In the genomic region with DNA sequence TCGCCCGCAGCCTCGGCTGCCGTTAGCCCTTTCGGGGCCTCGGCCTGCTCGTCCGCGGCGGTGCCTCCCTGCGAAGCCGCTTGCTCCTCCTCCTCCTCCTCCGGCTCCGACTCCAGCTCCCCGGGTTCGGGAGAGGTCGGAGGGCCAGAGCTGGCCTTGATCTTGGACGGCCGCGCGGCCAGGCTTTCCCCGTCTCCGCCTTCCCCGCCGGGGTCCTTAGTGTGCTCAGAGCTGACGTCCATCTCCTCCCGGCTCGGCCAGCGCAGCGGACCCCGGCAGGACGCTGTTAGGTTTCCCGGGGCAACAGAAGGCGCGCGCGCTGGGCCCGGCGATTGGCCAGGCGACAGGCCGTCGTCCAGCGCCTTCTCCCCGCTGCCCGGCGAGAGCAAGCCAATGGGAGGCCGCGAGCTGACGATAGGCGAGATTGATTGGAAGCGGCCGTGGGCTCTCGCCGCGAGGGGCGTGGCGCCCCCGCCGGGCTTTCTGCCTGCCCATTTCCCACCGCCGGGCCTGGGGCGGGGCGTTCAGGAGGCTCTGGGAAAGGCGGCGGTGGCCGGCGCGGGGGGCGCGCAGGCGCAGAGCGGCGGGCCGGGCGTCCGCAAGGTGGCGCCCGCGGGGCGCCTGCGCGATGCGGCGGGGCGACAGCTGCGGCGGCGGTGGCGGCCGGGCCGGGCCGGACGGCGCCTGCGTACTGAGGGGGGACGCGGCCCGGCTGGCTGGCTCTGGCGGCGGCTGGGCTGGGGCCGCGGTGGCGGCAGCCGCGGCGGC, we compare ENCODE assay signal across 1 cellular context.
TF ChIP-seq lines count a peak whose summit lies in the region.

Gene TADA2B, plus strand, starts transcription at position 676 of the 768 bp plus-strand sequence. CDS start 208 bp downstream, outside the sequence.

TF ChIP-seq in HepG2, 621 proteins besides CTCF, POLR2A, EP300 and RAD21 (continued from another document and continues in another):
- TF ChIP-seq EED (CRISPR knock-in tag; IDR thresholded peaks at IDR 0.05) (peak; percentile 45; the same call in 1 of the 2 replicates), SYNCRIP (IDR thresholded peaks at IDR 0.05; ENCODE audit: insufficient read depth, low read depth, low read length) (no peak), USF2 (IDR thresholded peaks at IDR 0.05; ENCODE audit: low read depth, low read length) (no peak), USF2 (CRISPR knock-in tag; IDR thresholded peaks at IDR 0.05; ENCODE audit: borderline replicate concordance) (no peak; the same call in 1 of the 2 replicates), SETDB1 (CRISPR knock-in tag; IDR thresholded peaks at IDR 0.05; ENCODE audit: borderline replicate concordance) (no peak), E2F5 (CRISPR knock-in tag; conservative IDR thresholded peaks at IDR 0.05) (peak; percentile 44; the same call in 1 of the 2 replicates), ZNF354B (CRISPR knock-in tag; IDR thresholded peaks at IDR 0.05) (no peak), PAX8 (CRISPR knock-in tag; IDR thresholded peaks at IDR 0.05; ENCODE audit: borderline replicate concordance) (no peak), RARA (CRISPR knock-in tag; IDR thresholded peaks at IDR 0.05) (no peak), YEATS4 (CRISPR knock-in tag; IDR thresholded peaks at IDR 0.05; ENCODE audit: borderline replicate concordance) (0 out of 2 replicates have a peak, but pooled peaks have one; percentile 2), ZBTB14 (CRISPR knock-in tag; IDR thresholded peaks at IDR 0.05) (no peak), ZFY (CRISPR knock-in tag; IDR thresholded peaks at IDR 0.05) (peak; percentile 59; the same call in 1 of the 2 replicates), SP5 (CRISPR knock-in tag; IDR thresholded peaks at IDR 0.05; ENCODE audit: borderline replicate concordance, low read depth) (peak; percentile 16; the same call in 1 of the 2 replicates), CC2D1A (CRISPR knock-in tag; IDR thresholded peaks at IDR 0.05) (no peak), DRAP1 (CRISPR knock-in tag; IDR thresholded peaks at IDR 0.05) (no peak; the same call in 1 of the 2 replicates), U2AF1 (optimal IDR thresholded peaks at IDR 0.05; ENCODE audit: low read depth, low read length) (no peak), HNRNPK (IDR thresholded peaks at IDR 0.05; ENCODE audit: low read depth, low read length, poor library complexity, severe bottlenecking) (no peak), WIZ (CRISPR knock-in tag; IDR thresholded peaks at IDR 0.05) (no peak), PCBP2 (optimal IDR thresholded peaks at IDR 0.05; ENCODE audit: low read depth, low read length, poor library complexity, severe bottlenecking) (no peak), POLR2AphosphoS5 (IDR thresholded peaks at IDR 0.05; ENCODE audit: low read depth, low read length) (no peak), PRPF4 (IDR thresholded peaks at IDR 0.05; ENCODE audit: low read depth, low read length, poor library complexity, severe bottlenecking) (no peak), KAT8 (CRISPR knock-in tag; IDR thresholded peaks at IDR 0.05) (peak; percentile 42; the same call in 1 of the 2 replicates), GMEB1 (CRISPR knock-in tag; IDR thresholded peaks at IDR 0.05; ENCODE audit: borderline replicate concordance) (peak; percentile 73; the same call in 1 of the 2 replicates), ZNF496 (CRISPR knock-in tag; IDR thresholded peaks at IDR 0.05; ENCODE audit: insufficient replicate concordance) (no peak), GLI4 (CRISPR knock-in tag; IDR thresholded peaks at IDR 0.05; ENCODE audit: borderline replicate concordance) (no peak), ZFX (CRISPR knock-in tag; IDR thresholded peaks at IDR 0.05; ENCODE audit: low read depth) (peak; percentile 56), DDIT3 (CRISPR knock-in tag; IDR thresholded peaks at IDR 0.05) (no peak), ZNF3 (CRISPR knock-in tag; IDR thresholded peaks at IDR 0.05) (no peak), ZNF567 (CRISPR knock-in tag; IDR thresholded peaks at IDR 0.05; ENCODE audit: borderline replicate concordance) (no peak), MED13 (CRISPR knock-in tag; IDR thresholded peaks at IDR 0.05) (no peak), AKAP8 (CRISPR knock-in tag; IDR thresholded peaks at IDR 0.05) (no peak), ZNF30 (CRISPR knock-in tag; IDR thresholded peaks at IDR 0.05) (no peak), CEBPB (IDR thresholded peaks at IDR 0.05; ENCODE audit: borderline replicate concordance, low read depth, low read length) (no peak)
- TF ChIP-seq, protein P1, sequence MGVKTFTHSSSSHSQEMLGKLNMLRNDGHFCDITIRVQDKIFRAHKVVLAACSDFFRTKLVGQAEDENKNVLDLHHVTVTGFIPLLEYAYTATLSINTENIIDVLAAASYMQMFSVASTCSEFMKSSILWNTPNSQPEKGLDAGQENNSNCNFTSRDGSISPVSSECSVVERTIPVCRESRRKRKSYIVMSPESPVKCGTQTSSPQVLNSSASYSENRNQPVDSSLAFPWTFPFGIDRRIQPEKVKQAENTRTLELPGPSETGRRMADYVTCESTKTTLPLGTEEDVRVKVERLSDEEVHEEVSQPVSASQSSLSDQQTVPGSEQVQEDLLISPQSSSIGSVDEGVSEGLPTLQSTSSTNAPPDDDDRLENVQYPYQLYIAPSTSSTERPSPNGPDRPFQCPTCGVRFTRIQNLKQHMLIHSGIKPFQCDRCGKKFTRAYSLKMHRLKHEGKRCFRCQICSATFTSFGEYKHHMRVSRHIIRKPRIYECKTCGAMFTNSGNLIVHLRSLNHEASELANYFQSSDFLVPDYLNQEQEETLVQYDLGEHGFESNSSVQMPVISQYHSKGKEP (CRISPR knock-in tag; IDR thresholded peaks at IDR 0.05) = no peak
- TF ChIP-seq, protein P2, sequence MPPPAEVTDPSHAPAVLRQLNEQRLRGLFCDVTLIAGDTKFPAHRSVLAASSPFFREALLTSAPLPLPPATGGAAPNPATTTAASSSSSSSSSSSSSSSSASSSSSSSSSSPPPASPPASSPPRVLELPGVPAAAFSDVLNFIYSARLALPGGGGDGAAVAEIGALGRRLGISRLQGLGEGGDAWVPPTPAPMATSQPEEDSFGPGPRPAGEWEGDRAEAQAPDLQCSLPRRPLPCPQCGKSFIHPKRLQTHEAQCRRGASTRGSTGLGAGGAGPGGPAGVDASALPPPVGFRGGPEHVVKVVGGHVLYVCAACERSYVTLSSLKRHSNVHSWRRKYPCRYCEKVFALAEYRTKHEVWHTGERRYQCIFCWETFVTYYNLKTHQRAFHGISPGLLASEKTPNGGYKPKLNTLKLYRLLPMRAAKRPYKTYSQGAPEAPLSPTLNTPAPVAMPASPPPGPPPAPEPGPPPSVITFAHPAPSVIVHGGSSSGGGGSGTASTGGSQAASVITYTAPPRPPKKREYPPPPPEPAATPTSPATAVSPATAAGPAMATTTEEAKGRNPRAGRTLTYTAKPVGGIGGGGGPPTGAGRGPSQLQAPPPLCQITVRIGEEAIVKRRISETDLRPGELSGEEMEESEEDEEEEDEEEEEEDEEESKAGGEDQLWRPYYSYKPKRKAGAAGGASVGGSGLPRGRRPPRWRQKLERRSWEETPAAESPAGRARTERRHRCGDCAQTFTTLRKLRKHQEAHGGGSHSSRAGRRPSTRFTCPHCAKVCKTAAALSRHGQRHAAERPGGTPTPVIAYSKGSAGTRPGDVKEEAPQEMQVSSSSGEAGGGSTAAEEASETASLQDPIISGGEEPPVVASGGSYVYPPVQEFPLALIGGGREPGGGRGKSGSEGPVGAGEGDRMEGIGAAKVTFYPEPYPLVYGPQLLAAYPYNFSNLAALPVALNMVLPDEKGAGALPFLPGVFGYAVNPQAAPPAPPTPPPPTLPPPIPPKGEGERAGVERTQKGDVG (CRISPR knock-in tag; IDR thresholded peaks at IDR 0.05; ENCODE audit: borderline replicate concordance) = no peak
- TF ChIP-seq, protein P3, sequence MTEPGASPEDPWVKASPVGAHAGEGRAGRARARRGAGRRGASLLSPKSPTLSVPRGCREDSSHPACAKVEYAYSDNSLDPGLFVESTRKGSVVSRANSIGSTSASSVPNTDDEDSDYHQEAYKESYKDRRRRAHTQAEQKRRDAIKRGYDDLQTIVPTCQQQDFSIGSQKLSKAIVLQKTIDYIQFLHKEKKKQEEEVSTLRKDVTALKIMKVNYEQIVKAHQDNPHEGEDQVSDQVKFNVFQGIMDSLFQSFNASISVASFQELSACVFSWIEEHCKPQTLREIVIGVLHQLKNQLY (CRISPR knock-in tag; IDR thresholded peaks at IDR 0.05) = no peak
- TF ChIP-seq, protein P4, sequence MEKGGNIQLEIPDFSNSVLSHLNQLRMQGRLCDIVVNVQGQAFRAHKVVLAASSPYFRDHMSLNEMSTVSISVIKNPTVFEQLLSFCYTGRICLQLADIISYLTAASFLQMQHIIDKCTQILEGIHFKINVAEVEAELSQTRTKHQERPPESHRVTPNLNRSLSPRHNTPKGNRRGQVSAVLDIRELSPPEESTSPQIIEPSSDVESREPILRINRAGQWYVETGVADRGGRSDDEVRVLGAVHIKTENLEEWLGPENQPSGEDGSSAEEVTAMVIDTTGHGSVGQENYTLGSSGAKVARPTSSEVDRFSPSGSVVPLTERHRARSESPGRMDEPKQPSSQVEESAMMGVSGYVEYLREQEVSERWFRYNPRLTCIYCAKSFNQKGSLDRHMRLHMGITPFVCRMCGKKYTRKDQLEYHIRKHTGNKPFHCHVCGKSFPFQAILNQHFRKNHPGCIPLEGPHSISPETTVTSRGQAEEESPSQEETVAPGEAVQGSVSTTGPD (CRISPR knock-in tag; IDR thresholded peaks at IDR 0.05) = no peak
- TF ChIP-seq, protein P5, sequence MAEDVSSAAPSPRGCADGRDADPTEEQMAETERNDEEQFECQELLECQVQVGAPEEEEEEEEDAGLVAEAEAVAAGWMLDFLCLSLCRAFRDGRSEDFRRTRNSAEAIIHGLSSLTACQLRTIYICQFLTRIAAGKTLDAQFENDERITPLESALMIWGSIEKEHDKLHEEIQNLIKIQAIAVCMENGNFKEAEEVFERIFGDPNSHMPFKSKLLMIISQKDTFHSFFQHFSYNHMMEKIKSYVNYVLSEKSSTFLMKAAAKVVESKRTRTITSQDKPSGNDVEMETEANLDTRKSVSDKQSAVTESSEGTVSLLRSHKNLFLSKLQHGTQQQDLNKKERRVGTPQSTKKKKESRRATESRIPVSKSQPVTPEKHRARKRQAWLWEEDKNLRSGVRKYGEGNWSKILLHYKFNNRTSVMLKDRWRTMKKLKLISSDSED (CRISPR knock-in tag; IDR thresholded peaks at IDR 0.05) = no peak
